In the genomic region with DNA sequence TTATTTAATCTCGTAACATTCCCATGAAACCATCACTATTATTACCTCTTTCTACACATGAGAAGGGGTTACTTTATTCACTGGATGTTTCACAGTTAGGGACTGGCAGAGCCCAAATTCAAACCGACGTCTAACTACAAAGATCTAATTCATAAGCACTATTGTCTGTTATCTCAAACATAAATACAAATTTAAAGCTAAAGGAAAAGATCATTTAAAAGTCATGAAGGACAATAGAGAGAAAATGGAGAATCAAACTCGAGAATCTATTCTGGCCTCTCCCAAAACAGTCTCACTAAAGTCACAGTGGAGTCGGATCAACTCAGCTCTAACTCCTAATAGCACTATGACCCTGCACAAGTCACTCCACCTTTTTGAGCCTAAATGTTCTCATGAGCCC, we compare ENCODE assay signal across 37 cellular contexts.
"Had no signal": no experiment of that assay in that cellular context is flagged by ENCODE, and none has a peak within 500 bp of the region (broad histone marks: within the 10 kb centered on the region; RNA-seq: fewer than 3 reads in every experiment).

No MANE protein-coding gene starts in this region.

- H3K27ac ChIP-seq: adrenal gland, ascending aorta, body of pancreas, brain microvascular endothelial cell, breast epithelium, cardiac muscle cell had no signal

- DNase-seq: activated effector memory CD4-positive, alpha-beta T cell treated with anti-CD3 and anti-CD28 coated beads, Interleukin-2, amount 50 U/mL, for 16 hours; activated effector memory CD4-positive, alpha-beta T cell treated with Interleukin-2 at 50 U/mL for 16 hours; activated gamma-delta T cell; activated gamma-delta T cell treated with Interleukin-2 at 50 U/mL for 16 hours; activated naive CD4-positive, alpha-beta T cell; activated naive CD4-positive, alpha-beta T cell treated with anti-CD3 and anti-CD28 coated beads for 36 hours; activated naive CD4-positive, alpha-beta T cell treated with anti-CD3 and anti-CD28 coated beads, Interleukin-2, amount 10 ng/mL, durations not matched to agents 7 days and 5 days; activated naive CD4-positive, alpha-beta T cell treated with anti-CD3 and anti-CD28 coated beads, Interleukin-2, amount 50 U/mL, for 16 hours; activated naive CD4-positive, alpha-beta T cell treated with Interleukin-2 at 50 U/mL for 16 hours; activated naive CD8-positive, alpha-beta T cell treated with anti-CD3 and anti-CD28 coated beads for 36 hours; activated naive CD8-positive, alpha-beta T cell treated with anti-CD3 and anti-CD28 coated beads, Interleukin-2, amount 10 ng/mL, durations not matched to agents 7 days and 5 days; activated naive CD8-positive, alpha-beta T cell treated with anti-CD3 and anti-CD28 coated beads, Interleukin-2, amount 50 U/mL, for 24 hours; activated T-cell treated with anti-CD3 and anti-CD28 coated beads, Interleukin-2, amount 50 U/mL, for 1 hour; activated T-cell treated with anti-CD3 and anti-CD28 coated beads, Interleukin-2, amount 50 U/mL, for 24 hours; activated T-cell treated with anti-CD3 and anti-CD28 coated beads, Interleukin-2, amount 50 U/mL, for 4 hours; activated T-cell treated with anti-CD3 and anti-CD28 coated beads, Interleukin-2, amount 50 U/mL, for 48 hours; activated T-cell treated with anti-CD3 and anti-CD28 coated beads, Interleukin-2, amount 50 U/mL, for 72 hours; adrenal gland; amniotic stem cell; amygdala; anterior cingulate cortex; aorta; body of pancreas; brain microvascular endothelial cell; central memory CD4-positive, alpha-beta T cell; cerebellar nuclear complex had no signal

- H3K4me3 ChIP-seq: adrenal gland, ascending aorta, body of pancreas, breast epithelium, cardiac muscle cell had no signal

- H3K4me3 Mint-ChIP-seq: activated naive CD4-positive, alpha-beta T cell treated with anti-CD3 and anti-CD28 coated beads for 36 hours; activated naive CD4-positive, alpha-beta T cell treated with anti-CD3 and anti-CD28 coated beads, Interleukin-2, amount 10 ng/mL, durations not matched to agents 7 days and 5 days; activated naive CD4-positive, alpha-beta T cell treated with anti-CD3 and anti-CD28 coated beads, Interleukin-2, amount 50 U/mL, for 24 hours; activated naive CD8-positive, alpha-beta T cell; activated naive CD8-positive, alpha-beta T cell treated with anti-CD3 and anti-CD28 coated beads for 36 hours; activated naive CD8-positive, alpha-beta T cell treated with anti-CD3 and anti-CD28 coated beads, Interleukin-2, amount 10 ng/mL, durations not matched to agents 7 days and 5 days; activated naive CD8-positive, alpha-beta T cell treated with anti-CD3 and anti-CD28 coated beads, Interleukin-2, amount 50 U/mL, for 24 hours; activated T-cell treated with anti-CD3 and anti-CD28 coated beads, Interleukin-2, amount 50 U/mL, for 24 hours; activated T-cell treated with anti-CD3 and anti-CD28 coated beads, Interleukin-2, amount 50 U/mL, for 4 hours; activated T-cell treated with anti-CD3 and anti-CD28 coated beads, Interleukin-2, amount 50 U/mL, for 72 hours; activated T-helper 1 cell treated with anti-CD3 and anti-CD28 coated beads, Interleukin-12 subunit alpha, Interleukin-12 subunit beta, Interleukin-2, Interleukin-4 antibody, amounts not matched to agents 30 ng/mL and 10 ng/mL and 1 ng/mL, durations not matched to agents 14 hours and 24 hours and 36 hours; activated T-helper 17 cell treated with anti-CD3 and anti-CD28 coated beads, Interleukin-2, amount 50 U/mL, for 72 hours; brain; central memory CD8-positive, alpha-beta T cell had no signal

- H3K9me3 Mint-ChIP-seq: activated naive CD4-positive, alpha-beta T cell treated with anti-CD3 and anti-CD28 coated beads for 36 hours; activated naive CD4-positive, alpha-beta T cell treated with anti-CD3 and anti-CD28 coated beads, Interleukin-2, amount 10 ng/mL, durations not matched to agents 7 days and 5 days; activated naive CD4-positive, alpha-beta T cell treated with anti-CD3 and anti-CD28 coated beads, Interleukin-2, amount 50 U/mL, for 24 hours; activated naive CD8-positive, alpha-beta T cell treated with anti-CD3 and anti-CD28 coated beads for 36 hours; activated naive CD8-positive, alpha-beta T cell treated with anti-CD3 and anti-CD28 coated beads, Interleukin-2, amount 50 U/mL, for 24 hours; activated T-helper 1 cell treated with anti-CD3 and anti-CD28 coated beads, Interleukin-12 subunit alpha, Interleukin-12 subunit beta, Interleukin-2, Interleukin-4 antibody, amounts not matched to agents 30 ng/mL and 10 ng/mL and 1 ng/mL, durations not matched to agents 14 hours and 24 hours and 36 hours; activated T-helper 17 cell treated with anti-CD3 and anti-CD28 coated beads, Interleukin-2, amount 50 U/mL, for 72 hours; activated T-helper 2 cell treated with anti-CD3 and anti-CD28 coated beads, Interferon-gamma antibody, Interleukin-2, Interleukin-4, amounts not matched to agents 10 μg/mL and 5 μg/mL and 100 μg/mL, durations not matched to agents 14 hours and 24 hours and 36 hours; brain had no signal

- H3K27ac Mint-ChIP-seq: activated naive CD4-positive, alpha-beta T cell treated with anti-CD3 and anti-CD28 coated beads for 36 hours; activated naive CD4-positive, alpha-beta T cell treated with anti-CD3 and anti-CD28 coated beads, Interleukin-2, amount 10 ng/mL, durations not matched to agents 7 days and 5 days; activated naive CD4-positive, alpha-beta T cell treated with anti-CD3 and anti-CD28 coated beads, Interleukin-2, amount 50 U/mL, for 24 hours; activated naive CD4-positive, alpha-beta T cell treated with anti-CD3 and anti-CD28 coated beads, Interleukin-2, amount 50 U/mL, for 72 hours; activated naive CD8-positive, alpha-beta T cell; activated naive CD8-positive, alpha-beta T cell treated with anti-CD3 and anti-CD28 coated beads for 36 hours; activated naive CD8-positive, alpha-beta T cell treated with anti-CD3 and anti-CD28 coated beads, Interleukin-2, amount 10 ng/mL, durations not matched to agents 7 days and 5 days; activated naive CD8-positive, alpha-beta T cell treated with anti-CD3 and anti-CD28 coated beads, Interleukin-2, amount 50 U/mL, for 24 hours; activated T-cell treated with anti-CD3 and anti-CD28 coated beads, Interleukin-2, amount 50 U/mL, for 24 hours; activated T-cell treated with anti-CD3 and anti-CD28 coated beads, Interleukin-2, amount 50 U/mL, for 72 hours; activated T-helper 1 cell treated with anti-CD3 and anti-CD28 coated beads, Interleukin-12 subunit alpha, Interleukin-12 subunit beta, Interleukin-2, Interleukin-4 antibody, amounts not matched to agents 30 ng/mL and 10 ng/mL and 1 ng/mL, durations not matched to agents 14 hours and 24 hours and 36 hours; activated T-helper 17 cell treated with anti-CD3 and anti-CD28 coated beads, Interleukin-2, amount 50 U/mL, for 72 hours; activated T-helper 2 cell treated with anti-CD3 and anti-CD28 coated beads, Interferon-gamma antibody, Interleukin-2, Interleukin-4, amounts not matched to agents 10 μg/mL and 5 μg/mL and 100 μg/mL, durations not matched to agents 14 hours and 24 hours and 36 hours; brain had no signal

- H3K36me3 ChIP-seq: adrenal gland, ascending aorta, brain microvascular endothelial cell, breast epithelium, cardiac muscle cell had no signal

- H3K9me3 ChIP-seq: adrenal gland, ascending aorta, body of pancreas, breast epithelium had no signal

- H3K4me1 Mint-ChIP-seq: activated naive CD4-positive, alpha-beta T cell treated with anti-CD3 and anti-CD28 coated beads, Interleukin-2, amount 10 ng/mL, durations not matched to agents 7 days and 5 days; activated naive CD4-positive, alpha-beta T cell treated with anti-CD3 and anti-CD28 coated beads, Interleukin-2, amount 50 U/mL, for 24 hours; activated naive CD8-positive, alpha-beta T cell treated with anti-CD3 and anti-CD28 coated beads for 36 hours; activated naive CD8-positive, alpha-beta T cell treated with anti-CD3 and anti-CD28 coated beads, Interleukin-2, amount 10 ng/mL, durations not matched to agents 7 days and 5 days; activated naive CD8-positive, alpha-beta T cell treated with anti-CD3 and anti-CD28 coated beads, Interleukin-2, amount 50 U/mL, for 24 hours; activated T-helper 17 cell treated with anti-CD3 and anti-CD28 coated beads, Interleukin-2, amount 50 U/mL, for 72 hours; central memory CD8-positive, alpha-beta T cell had no signal

- H3K4me1 ChIP-seq: adrenal gland, ascending aorta, body of pancreas, breast epithelium had no signal

- H3K36me3 Mint-ChIP-seq: activated naive CD4-positive, alpha-beta T cell treated with anti-CD3 and anti-CD28 coated beads, Interleukin-2, amount 10 ng/mL, durations not matched to agents 7 days and 5 days; activated naive CD4-positive, alpha-beta T cell treated with anti-CD3 and anti-CD28 coated beads, Interleukin-2, amount 50 U/mL, for 24 hours; activated naive CD4-positive, alpha-beta T cell treated with anti-CD3 and anti-CD28 coated beads, Interleukin-2, amount 50 U/mL, for 72 hours; activated naive CD8-positive, alpha-beta T cell; activated naive CD8-positive, alpha-beta T cell treated with anti-CD3 and anti-CD28 coated beads for 36 hours; activated naive CD8-positive, alpha-beta T cell treated with anti-CD3 and anti-CD28 coated beads, Interleukin-2, amount 10 ng/mL, durations not matched to agents 7 days and 5 days; brain had no signal

- H3K27me3 ChIP-seq: adrenal gland, ascending aorta, body of pancreas, brain microvascular endothelial cell, breast epithelium, cardiac muscle cell had no signal

- ATAC-seq: activated naive CD4-positive, alpha-beta T cell treated with anti-CD3 and anti-CD28 coated beads, Interleukin-2, amount 50 U/mL, for 72 hours; activated naive CD8-positive, alpha-beta T cell treated with anti-CD3 and anti-CD28 coated beads, Interleukin-2, amount 50 U/mL, for 24 hours; activated T-cell treated with anti-CD3 and anti-CD28 coated beads, Interleukin-2, amount 50 U/mL, for 4 hours; activated T-cell treated with anti-CD3 and anti-CD28 coated beads, Interleukin-2, amount 50 U/mL, for 72 hours; activated T-helper 17 cell treated with anti-CD3 and anti-CD28 coated beads, Interleukin-2, amount 50 U/mL, for 72 hours; body of pancreas had no signal

- H3K27me3 Mint-ChIP-seq: activated naive CD4-positive, alpha-beta T cell treated with anti-CD3 and anti-CD28 coated beads, Interleukin-2, amount 10 ng/mL, durations not matched to agents 7 days and 5 days; activated naive CD4-positive, alpha-beta T cell treated with anti-CD3 and anti-CD28 coated beads, Interleukin-2, amount 50 U/mL, for 24 hours; activated naive CD8-positive, alpha-beta T cell; activated naive CD8-positive, alpha-beta T cell treated with anti-CD3 and anti-CD28 coated beads for 36 hours; activated naive CD8-positive, alpha-beta T cell treated with anti-CD3 and anti-CD28 coated beads, Interleukin-2, amount 10 ng/mL, durations not matched to agents 7 days and 5 days; activated naive CD8-positive, alpha-beta T cell treated with anti-CD3 and anti-CD28 coated beads, Interleukin-2, amount 50 U/mL, for 24 hours; activated T-cell treated with anti-CD3 and anti-CD28 coated beads, Interleukin-2, amount 50 U/mL, for 24 hours; activated T-helper 17 cell treated with anti-CD3 and anti-CD28 coated beads, Interleukin-2, amount 50 U/mL, for 72 hours; brain; central memory CD8-positive, alpha-beta T cell had no signal
